Comparison of ENCODE assay signal across 12 cellular contexts in the genomic region with DNA sequence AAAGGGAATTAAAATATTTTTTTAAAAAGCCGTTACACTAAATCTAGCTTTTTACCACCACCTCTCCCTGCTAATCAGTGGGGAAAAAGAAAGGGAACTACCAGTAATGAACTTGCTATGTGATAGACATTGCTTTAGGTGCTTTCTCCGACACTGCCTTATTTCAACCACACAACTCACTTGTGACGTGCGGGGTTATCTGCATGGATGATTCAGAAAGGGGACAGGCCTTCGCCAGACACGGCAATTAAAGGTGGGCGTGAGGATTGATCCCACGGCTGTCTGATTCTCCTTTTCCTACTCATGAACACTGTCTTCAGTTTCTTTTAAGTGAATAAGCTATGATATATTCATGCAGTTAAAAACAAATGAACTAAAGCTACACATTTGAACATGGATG. TPM values are rescaled to one million over a fixed set of nuclear protein-coding genes. Genes with fewer than 3 reads are reported as not detected.
DNase-seq lines count a peak whose midpoint lies in the region; ATAC-seq, FAIRE-seq and TF ChIP-seq lines count a peak whose summit lies in the region.
"Had no signal": no experiment of that assay in that cellular context is flagged by ENCODE, and none has a peak within 500 bp of the region (broad histone marks: within the 10 kb centered on the region; RNA-seq: fewer than 3 reads in every experiment).

No MANE protein-coding gene starts in this region.

- H3K4me1 Mint-ChIP-seq in T-helper 17 cell: peaks cover 44% of the 10 kb centered on the region
- H3K4me1 Mint-ChIP-seq: WTC11 had no signal

- H3K4me3 ChIP-seq in GM12865 (ENCODE audit: low read depth, low read length) (peak overlapping the region; percentile 63), foreskin fibroblast (ENCODE audit: low read depth in 1 of 2, low read length in 2 of 2) (no peak overlapping the region), pancreas (no peak overlapping the region)

- H3K36me3 ChIP-seq in pancreas: no peaks in the 10 kb centered on the region

- H3K9me3 ChIP-seq in T-helper 17 cell (ENCODE audit: control insufficient read depth, low read length, poor library complexity, severe bottlenecking): no peaks in the 10 kb centered on the region
- H3K9me3 ChIP-seq in pancreas: no peaks in the 10 kb centered on the region

- H3K4me1 ChIP-seq in pancreas: no peaks in the 10 kb centered on the region

- no peaks in the 10 kb centered on the region for H3K27me3 Mint-ChIP-seq in T-helper 17 cell

- no peak for FAIRE-seq in pancreas (lab: Jason Lieb, UNC)
- FAIRE-seq: HepG2 had no signal

- H3K4me3 Mint-ChIP-seq in T-helper 17 cell: no peak overlapping the region
- H3K4me3 Mint-ChIP-seq: nephron, WTC11 had no signal

- ATAC-seq in T-helper 17 cell: peak; percentile 57
- ATAC-seq in GM21360 (IDR thresholded peaks at IDR 0.05; ENCODE audit: unreplicated experiment): no peak
- no peak for ATAC-seq in pancreas
- ATAC-seq in HG03432 (IDR thresholded peaks at IDR 0.05; ENCODE audit: unreplicated experiment): no peak
- ATAC-seq: HepG2, WTC11 had no signal

- WGBS in pancreas, 2 donors: 83 to 96% methylated on average over 8 of the region's 8 CpGs

- DNase-seq in GM12865 (ENCODE audit: low read depth) (peak; percentile 67), T-helper 17 cell (no peak), activated T-helper 1 cell treated with Interleukin-2 at 50 U/mL for 16 hours (ENCODE audit: low read depth) (peak; percentile 29), foreskin fibroblast (no peak), pancreas (no peak)
- peak; percentile 53 to 68 (median 62) for DNase-seq in stimulated activated CD4-positive, alpha-beta T cell treated with anti-CD3 and anti-CD28 coated beads, Interleukin-12 subunit alpha, Interleukin-12 subunit beta, amount 100 ng/mL, for 48 hours (ENCODE audit: low read depth in 2 of 3, low spot score in 1 of 3)
- DNase-seq: NCI-H774 had no signal

- intact Hi-C loops in pancreas (cut with DNase I): no loop called here

- H3K27ac Mint-ChIP-seq in T-helper 17 cell: peak overlapping the region; percentile 85
- H3K27ac Mint-ChIP-seq: nephron, WTC11 had no signal

- no peak for TF ChIP-seq CTCF in GM12865 (IDR thresholded peaks at IDR 0.05; ENCODE audit: insufficient read depth, low read depth, low read length, missing control alignments)
- no peak for TF ChIP-seq CTCF in foreskin fibroblast (IDR thresholded peaks at IDR 0.05; ENCODE audit: low read depth, low read length)
- TF ChIP-seq CTCF in pancreas (IDR thresholded peaks at IDR 0.05): no peak

- peaks cover 3% of the 10 kb centered on the region for H3K36me3 Mint-ChIP-seq in T-helper 17 cell (ENCODE audit: low read depth)
- H3K36me3 Mint-ChIP-seq: WTC11 had no signal

- H3K27me3 ChIP-seq in pancreas: no peaks in the 10 kb centered on the region

- no peak overlapping the region for H3K27ac ChIP-seq in pancreas

RNA-seq across cellular contexts. Expression of gene CXCR3, which starts 0.9 kb away (rescaled TPM):
- 1 to 10 TPM; 3.1 to 5.8 TPM for total RNA-seq in T-helper 17 cell
- under 1 TPM in 4 of 6 donors, not detected in 2; 0.23 to 0.52 (median 0.31) TPM for total RNA-seq in pancreas
- under 1 TPM in 1 of 2 donors, not detected in 1; 0.11 TPM for polyA plus RNA-seq in pancreas
- polyA plus RNA-seq: HepG2 had no signal

RNA-seq across cellular contexts. Expression of gene GCNA, which starts 41.0 kb away (rescaled TPM):
- total RNA-seq in T-helper 17 cell (1 to 10 TPM; 1.2 to 1.3 TPM), pancreas (1 to 10 TPM in 2 of 6 donors, under 1 TPM in 4; 0.63 to 2.0 (median 0.89) TPM)
- polyA plus RNA-seq in pancreas: 1 to 10 TPM; 1.5 to 3.1 TPM

Comparison
In these comparisons a context has a peak if more than half of its experiments do, and no peak if none do; other contexts are left out.
1. DNase-seq: peak in GM12865 (single experiment), activated T-helper 1 cell treated with Interleukin-2 at 50 U/mL for 16 hours (single experiment) and stimulated activated CD4-positive, alpha-beta T cell treated with anti-CD3 and anti-CD28 coated beads, Interleukin-12 subunit alpha, Interleukin-12 subunit beta, amount 100 ng/mL, for 48 hours (3 of 3); none in T-helper 17 cell (0 of 3), foreskin fibroblast (0 of 2) and pancreas (0 of 6).